Comparison of ENCODE assay signal across 23 cellular contexts in genomic region chr1:228270032-228270431, GRCh38.
A peak's percentile ranks its signal among the peaks of the same experiment; 100 is the strongest.
DNase-seq lines count a peak whose midpoint lies in the region; ATAC-seq, FAIRE-seq and TF ChIP-seq lines count a peak whose summit lies in the region.
"Had no signal": no experiment of that assay in that cellular context is flagged by ENCODE, and none has a peak within 500 bp of the region (broad histone marks: within the 10 kb centered on the region; RNA-seq: fewer than 3 reads in every experiment).

No MANE protein-coding gene starts in this region.

- H3K27ac ChIP-seq in astrocyte (ENCODE audit: low read depth, low read length): no peak overlapping the region
- peak overlapping the region in 3 of 4 donors; percentile 5 to 89 (median 49) for H3K27ac ChIP-seq in gastrocnemius medialis
- H3K27ac ChIP-seq in naive thymus-derived CD4-positive, alpha-beta T cell (ENCODE audit: low read depth, low read length): no peak overlapping the region
- no peak overlapping the region for H3K27ac ChIP-seq in psoas muscle
- H3K27ac ChIP-seq: ascending aorta, coronary artery, epithelial cell of prostate, thyroid gland had no signal

- POLR2A ChIA-PET in naive thymus-derived CD4-positive, alpha-beta T cell (lab: Charles Lee): no interaction called here

- no peaks in the 10 kb centered on the region for H3K9me3 ChIP-seq in astrocyte (ENCODE audit: insufficient read depth, low read depth, low read length)
- no peaks in the 10 kb centered on the region for H3K9me3 ChIP-seq in gastrocnemius medialis
- no peaks in the 10 kb centered on the region for H3K9me3 ChIP-seq in naive thymus-derived CD4-positive, alpha-beta T cell (ENCODE audit: control insufficient read depth in 2 of 3, low read length in 3 of 3)
- no peaks in the 10 kb centered on the region for H3K9me3 ChIP-seq in psoas muscle
- H3K9me3 ChIP-seq: ascending aorta, thyroid gland had no signal

- H3K4me3 ChIP-seq in astrocyte (ENCODE audit: insufficient read depth, low read depth, low read length) (no peak overlapping the region), fibroblast of the aortic adventitia (ENCODE audit: low read depth, low read length) (no peak overlapping the region), gastrocnemius medialis (no peak overlapping the region), psoas muscle (no peak overlapping the region)
- H3K4me3 ChIP-seq in naive thymus-derived CD4-positive, alpha-beta T cell (ENCODE audit: low read length): no peak overlapping the region
- H3K4me3 ChIP-seq: ascending aorta, coronary artery, GM23338, thyroid gland had no signal

- H2AFZ ChIP-seq in astrocyte (ENCODE audit: low read depth, low read length): no peak overlapping the region
- H2AFZ ChIP-seq: GM23338 had no signal

- no peak for TF ChIP-seq POLR2A in gastrocnemius medialis (IDR thresholded peaks at IDR 0.05)
- no peak for TF ChIP-seq POLR2A in erythroblast (IDR thresholded peaks at IDR 0.05; ENCODE audit: low read length)

- no peaks in the 10 kb centered on the region for H3K36me3 Mint-ChIP-seq in activated CD8-positive, alpha-beta memory T cell treated with anti-CD3 and anti-CD28 coated beads, Interleukin-2, amount 10 ng/mL, durations not matched to agents 7 days and 5 days
- peaks cover 8% of the 10 kb centered on the region for H3K36me3 Mint-ChIP-seq in astrocyte (ENCODE audit: low read depth, unreplicated experiment)
- H3K36me3 Mint-ChIP-seq in naive thymus-derived CD4-positive, alpha-beta T cell: peaks cover 0 to 13% (median 0%) of the 10 kb centered on the region in 5 donors

- H3K36me3 ChIP-seq in astrocyte (ENCODE audit: insufficient read depth, low read length) (no peaks in the 10 kb centered on the region), gastrocnemius medialis (peaks cover 0 to 89% of the 10 kb centered on the region in 2 donors), psoas muscle (ENCODE audit: insufficient read depth in 1 of 2, low read depth in 1 of 2) (peaks cover 8 to 96% of the 10 kb centered on the region in 2 donors)
- peaks cover 0 to 14% (median 2%) of the 10 kb centered on the region in 3 experiments for H3K36me3 ChIP-seq in naive thymus-derived CD4-positive, alpha-beta T cell (ENCODE audit: control insufficient read depth in 2 of 3, insufficient read depth in 3 of 3, low read length in 3 of 3)
- H3K36me3 ChIP-seq: thyroid gland had no signal

- no peak overlapping the region for H3K27ac Mint-ChIP-seq in activated CD8-positive, alpha-beta memory T cell treated with anti-CD3 and anti-CD28 coated beads, Interleukin-2, amount 10 ng/mL, durations not matched to agents 7 days and 5 days
- H3K27ac Mint-ChIP-seq in astrocyte (ENCODE audit: unreplicated experiment): no peak overlapping the region
- no peak overlapping the region for H3K27ac Mint-ChIP-seq in naive thymus-derived CD4-positive, alpha-beta T cell
- H3K27ac Mint-ChIP-seq: activated CD4-positive, alpha-beta T cell treated with anti-CD3 and anti-CD28 coated beads, Interleukin-2, amount 10 ng/mL, durations not matched to agents 24 days and 14 days; GM23338; immature natural killer cell had no signal

- no peak overlapping the region for H3K4me3 Mint-ChIP-seq in activated CD8-positive, alpha-beta memory T cell treated with anti-CD3 and anti-CD28 coated beads, Interleukin-2, amount 10 ng/mL, durations not matched to agents 7 days and 5 days
- no peak overlapping the region for H3K4me3 Mint-ChIP-seq in astrocyte (ENCODE audit: unreplicated experiment)
- H3K4me3 Mint-ChIP-seq in naive thymus-derived CD4-positive, alpha-beta T cell: no peak overlapping the region
- H3K4me3 Mint-ChIP-seq: activated CD4-positive, alpha-beta T cell treated with anti-CD3 and anti-CD28 coated beads, Interleukin-2, amount 10 ng/mL, durations not matched to agents 24 days and 14 days; GM23338; immature natural killer cell; naive thymus-derived CD8-positive, alpha-beta T cell had no signal

- ATAC-seq in activated CD8-positive, alpha-beta memory T cell treated with anti-CD3 and anti-CD28 coated beads, Interleukin-2, amount 10 ng/mL, durations not matched to agents 7 days and 5 days: no peak
- no peak for ATAC-seq in gastrocnemius medialis
- no peak for ATAC-seq in naive thymus-derived CD4-positive, alpha-beta T cell
- ATAC-seq in psoas muscle: no peak

- no peaks in the 10 kb centered on the region for H3K27me3 Mint-ChIP-seq in activated CD8-positive, alpha-beta memory T cell treated with anti-CD3 and anti-CD28 coated beads, Interleukin-2, amount 10 ng/mL, durations not matched to agents 7 days and 5 days
- no peaks in the 10 kb centered on the region for H3K27me3 Mint-ChIP-seq in astrocyte (ENCODE audit: low read depth, unreplicated experiment)
- no peaks in the 10 kb centered on the region for H3K27me3 Mint-ChIP-seq in naive thymus-derived CD4-positive, alpha-beta T cell
- H3K27me3 Mint-ChIP-seq: activated CD4-positive, alpha-beta T cell treated with anti-CD3 and anti-CD28 coated beads, Interleukin-2, amount 10 ng/mL, durations not matched to agents 24 days and 14 days; naive thymus-derived CD8-positive, alpha-beta T cell had no signal

- no peak overlapping the region for H3K9ac ChIP-seq in astrocyte (ENCODE audit: low read length)

- in situ Hi-C loops in gastrocnemius medialis (cut with MboI; ENCODE audit: low sequenced_read_pairs in 4 of 4): no loop called here

- CTCF ChIA-PET in activated CD8-positive, alpha-beta memory T cell treated with anti-CD3 and anti-CD28 coated beads, Interleukin-2, amount 10 ng/mL, durations not matched to agents 7 days and 5 days (lab: Charles Lee): no interaction called here
- CTCF ChIA-PET in naive thymus-derived CD4-positive, alpha-beta T cell (lab: Charles Lee): no interaction called here

- no peaks in the 10 kb centered on the region for H3K9me3 Mint-ChIP-seq in activated CD8-positive, alpha-beta memory T cell treated with anti-CD3 and anti-CD28 coated beads, Interleukin-2, amount 10 ng/mL, durations not matched to agents 7 days and 5 days (ENCODE audit: low read depth)
- no peaks in the 10 kb centered on the region for H3K9me3 Mint-ChIP-seq in astrocyte (ENCODE audit: unreplicated experiment)
- peaks cover 0 to 2% (median 0%) of the 10 kb centered on the region in 11 donors for H3K9me3 Mint-ChIP-seq in naive thymus-derived CD4-positive, alpha-beta T cell
- H3K9me3 Mint-ChIP-seq: activated CD4-positive, alpha-beta T cell treated with anti-CD3 and anti-CD28 coated beads, Interleukin-2, amount 10 ng/mL, durations not matched to agents 24 days and 14 days; GM23338; immature natural killer cell; naive thymus-derived CD8-positive, alpha-beta T cell had no signal

- peak; percentile 19 for DNase-seq in activated CD8-positive, alpha-beta memory T cell treated with anti-CD3 and anti-CD28 coated beads, Interleukin-2, amount 10 ng/mL, durations not matched to agents 7 days and 5 days
- no peak for DNase-seq in activated CD8-positive, alpha-beta memory T cell treated with anti-CD3 and anti-CD28 coated beads, Interleukin-2, amount 50 U/mL, for 4 hours
- DNase-seq in astrocyte (ENCODE audit: low read depth) (peak; percentile 22), fibroblast of the aortic adventitia (ENCODE audit: low read depth) (peak; percentile 50), gastrocnemius medialis (no peak), erythroblast (lab: John Stamatoyannopoulos, UW) (no peak), psoas muscle (no peak)
- DNase-seq in naive thymus-derived CD4-positive, alpha-beta T cell: no peak
- DNase-seq: 8988T; activated CD4-positive, alpha-beta T cell treated with anti-CD3 and anti-CD28 coated beads, Interleukin-2, amount 10 ng/mL, durations not matched to agents 24 days and 14 days; activated naive CD4-positive, alpha-beta T cell; DMS53; immature natural killer cell; naive thymus-derived CD8-positive, alpha-beta T cell; NCI-H1694 treated with DMSO at 0.1 percent for 48 hours; NCI-H226; RPMI8226; stimulated activated CD4-positive, alpha-beta T cell treated with anti-CD3 and anti-CD28 coated beads, Interleukin-12 subunit alpha, Interleukin-12 subunit beta, amount 100 ng/mL, for 4 hours; thyroid gland had no signal

- no peaks in the 10 kb centered on the region for H3K79me2 ChIP-seq in astrocyte (ENCODE audit: insufficient read depth, low read length)

- H4K20me1 ChIP-seq in astrocyte (ENCODE audit: insufficient read depth, low read length): no peaks in the 10 kb centered on the region

- peaks cover 4% of the 10 kb centered on the region for H3K4me1 Mint-ChIP-seq in activated CD8-positive, alpha-beta memory T cell treated with anti-CD3 and anti-CD28 coated beads, Interleukin-2, amount 10 ng/mL, durations not matched to agents 7 days and 5 days
- H3K4me1 Mint-ChIP-seq in astrocyte (ENCODE audit: low read depth, unreplicated experiment): peaks cover 3% of the 10 kb centered on the region
- H3K4me1 Mint-ChIP-seq in naive thymus-derived CD4-positive, alpha-beta T cell: peaks cover 5 to 23% (median 16%) of the 10 kb centered on the region in 7 donors

- 55 to 63% (median 61%) methylated on average over 1 of the region's 1 CpG for WGBS in psoas muscle, 3 donors

- TF ChIP-seq CTCF in astrocyte (IDR thresholded peaks at IDR 0.05; ENCODE audit: insufficient read depth, low read depth, low read length) (no peak), fibroblast of the aortic adventitia (IDR thresholded peaks at IDR 0.05; ENCODE audit: insufficient read depth, low read length) (no peak), gastrocnemius medialis (IDR thresholded peaks at IDR 0.05 in 4 of 5, conservative IDR thresholded peaks at IDR 0.05 in 1 of 5) (no peak), psoas muscle (IDR thresholded peaks at IDR 0.05) (no peak)

- H3K4me2 ChIP-seq in astrocyte (ENCODE audit: low read length): no peak overlapping the region
- H3K4me2 ChIP-seq: GM23338 had no signal

- no peak for FAIRE-seq in astrocyte (lab: Jason Lieb, UNC)

- intact Hi-C loops in gastrocnemius medialis (cut with DNase I; ENCODE audit: low total_unique reads): no loop called here
- intact Hi-C loops in naive thymus-derived CD4-positive, alpha-beta T cell (cut with micrococcal nuclease): loop anchor here in 1 of 2 donors (10.0 kb wide), 1 partner anchor 235 kb away; no protein-coding TSS in a partner anchor
- intact Hi-C loops in psoas muscle (cut with DNase I): no loop called here

- H3K4me1 ChIP-seq in astrocyte (ENCODE audit: insufficient read depth, low read length) (no peaks in the 10 kb centered on the region), gastrocnemius medialis (peaks cover 9 to 10% of the 10 kb centered on the region in 2 donors), psoas muscle (peaks cover 48% of the 10 kb centered on the region)
- H3K4me1 ChIP-seq in naive thymus-derived CD4-positive, alpha-beta T cell (ENCODE audit: control insufficient read depth in 2 of 2, insufficient read depth in 2 of 2, low read length in 2 of 2): no peaks in the 10 kb centered on the region

- H3K27me3 ChIP-seq in astrocyte (ENCODE audit: insufficient read depth, low read length): no peaks in the 10 kb centered on the region
- H3K27me3 ChIP-seq in gastrocnemius medialis: no peaks in the 10 kb centered on the region
- no peaks in the 10 kb centered on the region for H3K27me3 ChIP-seq in naive thymus-derived CD4-positive, alpha-beta T cell (ENCODE audit: control insufficient read depth in 2 of 2, insufficient read depth in 2 of 2, low read length in 2 of 2)
- H3K27me3 ChIP-seq in psoas muscle (ENCODE audit: insufficient read depth in 3 of 3, low read length in 2 of 3): no peaks in the 10 kb centered on the region
- H3K27me3 ChIP-seq: ascending aorta, thyroid gland had no signal

Comparison
In these comparisons a context has a peak if more than half of its experiments do, and no peak if none do; other contexts are left out.
1. DNase-seq: peak in activated CD8-positive, alpha-beta memory T cell treated with anti-CD3 and anti-CD28 coated beads, Interleukin-2, amount 10 ng/mL, durations not matched to agents 7 days and 5 days (single experiment), astrocyte (single experiment) and fibroblast of the aortic adventitia (single experiment); none in activated CD8-positive, alpha-beta memory T cell treated with anti-CD3 and anti-CD28 coated beads, Interleukin-2, amount 50 U/mL, for 4 hours (single experiment), gastrocnemius medialis (0 of 2), erythroblast (0 of 2), naive thymus-derived CD4-positive, alpha-beta T cell (0 of 9) and psoas muscle (0 of 2).
2. H3K27ac ChIP-seq: peak in gastrocnemius medialis (3 of 4); none in astrocyte (single experiment), naive thymus-derived CD4-positive, alpha-beta T cell (single experiment) and psoas muscle (single experiment).